In genomic region chr2:7672685-7673071, GRCh38 we compare ENCODE assay signal across 15 cellular contexts.
DNase-seq lines count a peak whose midpoint lies in the region; ATAC-seq lines count a peak whose summit lies in the region.
"Had no signal": no experiment of that assay in that cellular context is flagged by ENCODE, and none has a peak within 500 bp of the region (broad histone marks: within the 10 kb centered on the region; RNA-seq: fewer than 3 reads in every experiment).

No MANE protein-coding gene starts in this region.

- H3K9me3 Mint-ChIP-seq in activated T-cell treated with anti-CD3 and anti-CD28 coated beads, Interleukin-2, amount 50 U/mL, for 24 hours: peaks cover 10% of the 10 kb centered on the region
- peaks cover 9% of the 10 kb centered on the region for H3K9me3 Mint-ChIP-seq in activated CD4-positive, alpha-beta memory T cell treated with anti-CD3 and anti-CD28 coated beads, Interleukin-2, amount 10 ng/mL, durations not matched to agents 7 days and 5 days
- no peaks in the 10 kb centered on the region for H3K9me3 Mint-ChIP-seq in effector memory CD8-positive, alpha-beta T cell

- H3K36me3 ChIP-seq in HAP-1 (replicated peaks): no peaks in the 10 kb centered on the region
- H3K36me3 ChIP-seq: prostate gland, SJSA1, suprapubic skin, vagina had no signal

- no peaks in the 10 kb centered on the region for H3K27me3 Mint-ChIP-seq in activated T-cell treated with anti-CD3 and anti-CD28 coated beads, Interleukin-2, amount 50 U/mL, for 24 hours
- H3K27me3 Mint-ChIP-seq in activated CD4-positive, alpha-beta memory T cell treated with anti-CD3 and anti-CD28 coated beads, Interleukin-2, amount 10 ng/mL, durations not matched to agents 7 days and 5 days: no peaks in the 10 kb centered on the region
- no peaks in the 10 kb centered on the region for H3K27me3 Mint-ChIP-seq in effector memory CD8-positive, alpha-beta T cell

- H3K4me3 Mint-ChIP-seq in activated T-cell treated with anti-CD3 and anti-CD28 coated beads, Interleukin-2, amount 50 U/mL, for 24 hours: peak overlapping the region; percentile 52
- no peak overlapping the region for H3K4me3 Mint-ChIP-seq in activated CD4-positive, alpha-beta memory T cell treated with anti-CD3 and anti-CD28 coated beads, Interleukin-2, amount 10 ng/mL, durations not matched to agents 7 days and 5 days
- peak overlapping the region; percentile 46 to 63 for H3K4me3 Mint-ChIP-seq in effector memory CD8-positive, alpha-beta T cell

- H3K4me1 ChIP-seq in HAP-1: no peaks in the 10 kb centered on the region
- H3K4me1 ChIP-seq: prostate gland, SJSA1, suprapubic skin, vagina had no signal

- H3K27ac Mint-ChIP-seq in activated T-cell treated with anti-CD3 and anti-CD28 coated beads, Interleukin-2, amount 50 U/mL, for 24 hours: peak overlapping the region; percentile 92
- H3K27ac Mint-ChIP-seq in activated CD4-positive, alpha-beta memory T cell treated with anti-CD3 and anti-CD28 coated beads, Interleukin-2, amount 10 ng/mL, durations not matched to agents 7 days and 5 days: peak overlapping the region; percentile 83
- peak overlapping the region; percentile 69 to 91 for H3K27ac Mint-ChIP-seq in effector memory CD8-positive, alpha-beta T cell

- peaks cover 16% of the 10 kb centered on the region for H3K36me3 Mint-ChIP-seq in activated T-cell treated with anti-CD3 and anti-CD28 coated beads, Interleukin-2, amount 50 U/mL, for 24 hours (ENCODE audit: low read depth)
- peaks cover 34% of the 10 kb centered on the region for H3K36me3 Mint-ChIP-seq in activated CD4-positive, alpha-beta memory T cell treated with anti-CD3 and anti-CD28 coated beads, Interleukin-2, amount 10 ng/mL, durations not matched to agents 7 days and 5 days (ENCODE audit: low read depth)
- no peaks in the 10 kb centered on the region for H3K36me3 Mint-ChIP-seq in effector memory CD8-positive, alpha-beta T cell (ENCODE audit: insufficient read depth)

- no peaks in the 10 kb centered on the region for H3K9me3 ChIP-seq in HAP-1
- H3K9me3 ChIP-seq: prostate gland, SJSA1, suprapubic skin, vagina had no signal

- POLR2A ChIA-PET in activated CD4-positive, alpha-beta memory T cell treated with anti-CD3 and anti-CD28 coated beads, Interleukin-2, amount 10 ng/mL, durations not matched to agents 7 days and 5 days (lab: Charles Lee): interaction anchor here (0.6 to 3.9 kb wide), 5 partner anchors 12 to 245 kb away, joined by 3 to 47 read pairs (median 3); no protein-coding TSS in a partner anchor

- no peak overlapping the region for H3K4me3 ChIP-seq in HAP-1
- H3K4me3 ChIP-seq: prostate gland, SJSA1, skin epidermis, suprapubic skin, vagina had no signal

- DNase-seq in activated T-cell treated with anti-CD3 and anti-CD28 coated beads, Interleukin-2, amount 50 U/mL, for 24 hours: no peak
- DNase-seq in activated T-cell treated with anti-CD3 and anti-CD28 coated beads, Interleukin-2, amount 50 U/mL, for 1 hour: no peak
- DNase-seq in activated CD4-positive, alpha-beta memory T cell treated with anti-CD3 and anti-CD28 coated beads, Interleukin-2, amount 10 ng/mL, durations not matched to agents 7 days and 5 days: no peak
- DNase-seq in effector memory CD8-positive, alpha-beta T cell: no peak
- DNase-seq in stimulated activated naive CD8-positive, alpha-beta T cell treated with anti-CD3 and anti-CD28 coated beads, Interleukin-15, Interleukin-2, amounts not matched to agents 100 U/mL and 50 U/mL, for 24 hours: no peak
- no peak for DNase-seq in UCSD-AML1 (lab: John Stamatoyannopoulos, UW; ENCODE audit: unreplicated experiment)
- DNase-seq in HAP-1 (ENCODE audit: low spot score in 2 of 2): no peak
- DNase-seq: NCI-H1092 treated with DMSO at 0.1 percent for 48 hours had no signal

- peak; percentile 21 for ATAC-seq in effector memory CD8-positive, alpha-beta T cell (replicated peaks)
- peak; percentile 57 for ATAC-seq in stimulated activated naive CD8-positive, alpha-beta T cell treated with anti-CD3 and anti-CD28 coated beads, Interleukin-15, Interleukin-2, amounts not matched to agents 100 U/mL and 50 U/mL, for 24 hours
- ATAC-seq in GM18519 (IDR thresholded peaks at IDR 0.05; ENCODE audit: low FRiP score, unreplicated experiment): no peak
- ATAC-seq: left ventricle myocardium superior had no signal

- no peaks in the 10 kb centered on the region for H3K27me3 ChIP-seq in HAP-1 (ENCODE audit: low read depth)
- H3K27me3 ChIP-seq: SJSA1, vagina had no signal

- CTCF ChIA-PET in activated CD4-positive, alpha-beta memory T cell treated with anti-CD3 and anti-CD28 coated beads, Interleukin-2, amount 10 ng/mL, durations not matched to agents 7 days and 5 days (lab: Charles Lee): interaction anchor here (0.8 to 3.3 kb wide), 10 partner anchors 12 to 256 kb away, joined by 3 to 31 read pairs (median 4); no protein-coding TSS in a partner anchor

- H3K4me1 Mint-ChIP-seq in activated T-cell treated with anti-CD3 and anti-CD28 coated beads, Interleukin-2, amount 50 U/mL, for 24 hours (ENCODE audit: low read depth): peaks cover 58% of the 10 kb centered on the region
- peaks cover 36% of the 10 kb centered on the region for H3K4me1 Mint-ChIP-seq in activated CD4-positive, alpha-beta memory T cell treated with anti-CD3 and anti-CD28 coated beads, Interleukin-2, amount 10 ng/mL, durations not matched to agents 7 days and 5 days
- peaks cover 22 to 23% of the 10 kb centered on the region in 2 donors for H3K4me1 Mint-ChIP-seq in effector memory CD8-positive, alpha-beta T cell (ENCODE audit: low read depth in 2 of 2)

- in situ Hi-C loops in HAP-1 (cut with MboI; ENCODE audit: low sequenced_read_pairs): no loop called here
